Comparison of ENCODE assay signal across 13 cellular contexts in genomic region chr4:187602339-187603092, GRCh38.
A peak's percentile ranks its signal among the peaks of the same experiment; 100 is the strongest.
DNase-seq lines count a peak whose midpoint lies in the region; ATAC-seq, FAIRE-seq and TF ChIP-seq lines count a peak whose summit lies in the region.
"Had no signal": no experiment of that assay in that cellular context is flagged by ENCODE, and none has a peak within 500 bp of the region (broad histone marks: within the 10 kb centered on the region; RNA-seq: fewer than 3 reads in every experiment).

No MANE protein-coding gene starts in this region.

- peak overlapping the region; percentile 72 for H2BK5ac ChIP-seq in IMR-90 (ENCODE audit: low read depth, low read length, poor library complexity, severe bottlenecking)

- BruUV-seq in IMR-90 (replicated peaks; lab: Mats Ljungman, UMichigan) = no TSS peak
- BruUV-seq in K562 (replicated peaks; lab: Mats Ljungman, UMichigan) = no TSS peak

- H3K23ac ChIP-seq in IMR-90 (ENCODE audit: low read depth, low read length) = peak overlapping the region; percentile 73

- H3K4ac ChIP-seq in IMR-90 (ENCODE audit: low read depth, low read length) = peak overlapping the region; percentile 95

- POLR2A ChIA-PET in IMR-90 (lab: Charles Lee; ENCODE audit: unreplicated experiment) (no interaction called here), K562 (lab: Yijun Ruan, JAX) (no interaction called here)

- no peak for TF ChIP-seq EP300 in K562 (IDR thresholded peaks at IDR 0.05; ENCODE audit: low read length)

- H4K20me1 ChIP-seq in IMR-90 (ENCODE audit: insufficient read depth, low read length) (no peaks in the 10 kb centered on the region), K562 (replicated peaks; ENCODE audit: control insufficient read depth, insufficient read depth, low read length) (no peaks in the 10 kb centered on the region)

- peak overlapping the region; percentile 97 for H2BK120ac ChIP-seq in IMR-90 (ENCODE audit: low read depth, low read length)

- peak overlapping the region; percentile 82; the same call in 1 of the 3 replicates for H2BK15ac ChIP-seq in IMR-90 (ENCODE audit: low read depth, low read length)

- DNase-seq in ACHN = peak; percentile 31
- DNase-seq in IMR-90 = peak; percentile 43
- DNase-seq in K562 (ENCODE audit: extremely low read depth in 1 of 4, low spot score in 3 of 4) = no peak
- DNase-seq in kidney glomerular epithelial cell (lab: John Stamatoyannopoulos, UW) = peak; percentile 72
- no peak for DNase-seq in stimulated activated CD4-positive, alpha-beta T cell treated with anti-CD3 and anti-CD28 coated beads, Interleukin-4, amount 100 ng/mL, for 1 hour
- no peak for DNase-seq in NCI-H187 (lab: John Stamatoyannopoulos, UW)
- no peak for DNase-seq in OCI-M1 (lab: John Stamatoyannopoulos, UW)
- DNase-seq: effector memory CD8-positive, alpha-beta T cell; NCI-H2029; T-helper 9 cell; tibial artery had no signal

- H3K9ac ChIP-seq in IMR-90 (ENCODE audit: low read depth, low read length) (no peak overlapping the region), K562 (ENCODE audit: insufficient read depth in 1 of 2, low read depth in 2 of 2, low read length in 2 of 2) (no peak overlapping the region)

- TF ChIP-seq RAD21 in IMR-90 (IDR thresholded peaks at IDR 0.05; ENCODE audit: low read length) (no peak), K562 (CRISPR knock-in tag; conservative IDR thresholded peaks at IDR 0.05 in 1 of 2, IDR thresholded peaks at IDR 0.05 in 1 of 2) (no peak)

- dilution Hi-C loops in IMR-90 (cut with HindIII; ENCODE audit: low sequenced_read_pairs, unreplicated experiment) = no loop called here

- H2BK20ac ChIP-seq in IMR-90 (ENCODE audit: low read depth, low read length) = peak overlapping the region; percentile 92

- no peak for FAIRE-seq in K562 (lab: Jason Lieb, UNC)

- peak overlapping the region; percentile 79 for H2AK5ac ChIP-seq in IMR-90 (ENCODE audit: low read depth, low read length)

- H3K9me1 ChIP-seq in IMR-90 (ENCODE audit: insufficient read depth, low read length) (peaks cover 11% of the 10 kb centered on the region), K562 (ENCODE audit: control insufficient read depth, insufficient read depth, low read length) (no peaks in the 10 kb centered on the region)

- peak overlapping the region; percentile 62; the same call in 1 of the 2 replicates for H3K18ac ChIP-seq in IMR-90 (ENCODE audit: low read depth, low read length)

- H3K27me3 ChIP-seq in IMR-90 (ENCODE audit: control insufficient read depth, insufficient read depth, low read length) (no peaks in the 10 kb centered on the region), K562 (ENCODE audit: control insufficient read depth in 2 of 2, insufficient read depth in 2 of 2, low read length in 2 of 2) (no peaks in the 10 kb centered on the region)
- H3K27me3 ChIP-seq: tibial artery had no signal

- no peaks in the 10 kb centered on the region for H3K9me3 ChIP-seq in IMR-90 (ENCODE audit: control insufficient read depth, insufficient read depth, low read length)
- H3K9me3 ChIP-seq in K562 (replicated peaks; ENCODE audit: control insufficient read depth, insufficient read depth, low read depth, low read length) = no peaks in the 10 kb centered on the region; the same call in 1 of the 2 replicates
- H3K9me3 ChIP-seq: tibial artery had no signal

- peaks cover 9% of the 10 kb centered on the region for H3K4me1 ChIP-seq in IMR-90 (ENCODE audit: control insufficient read depth, insufficient read depth, low read length)
- no peaks in the 10 kb centered on the region for H3K4me1 ChIP-seq in K562 (replicated peaks in 1 of 2; ENCODE audit: control insufficient read depth in 2 of 2, insufficient read depth in 2 of 2, low read length in 2 of 2)

- H2AFZ ChIP-seq in IMR-90 (replicated peaks; ENCODE audit: low read length, poor library complexity) (peak overlapping the region; percentile 60), K562 (ENCODE audit: low read depth, low read length) (no peak overlapping the region)

- in situ Hi-C loops in ACHN (cut with HindIII; ENCODE audit: low pct_ligation_motif_present, low pct_unique_long_range_greater_than_20kb, low sequenced_read_pairs) (no loop called here), IMR-90 (cut with MboI; ENCODE audit: low sequenced_read_pairs) (loop anchor here (10.0 kb wide), 1 partner anchor 878 kb away; the partner anchor contains the start of gene FAT1), K562 (cut with MboI) (no loop called here)

- H3K14ac ChIP-seq in IMR-90 (replicated peaks; ENCODE audit: low read depth, low read length) = peak overlapping the region; percentile 88

- peak overlapping the region; percentile 89 for H4K91ac ChIP-seq in IMR-90 (ENCODE audit: insufficient read depth, low read depth, low read length)

- H3K4me2 ChIP-seq in IMR-90 (ENCODE audit: low read depth, low read length) = peak overlapping the region; percentile 41; the same call in 1 of the 2 replicates
- H3K4me2 ChIP-seq in K562 (ENCODE audit: insufficient read depth, low read length) = no peak overlapping the region

- CTCF ChIA-PET in IMR-90 (lab: Yijun Ruan, JAX) (no interaction called here), K562 (lab: Yijun Ruan, JAX; ENCODE audit: low intra/inter-chr PET ratio) (no interaction called here)

- intact Hi-C loops in IMR-90 (cut with micrococcal nuclease) (loop anchor here (10.0 kb wide), 2 partner anchors 772 to 1302 kb away; no protein-coding TSS in a partner anchor), K562 (cut with micrococcal nuclease) (loop anchor here (10.0 kb wide), 1 partner anchor 878 kb away; the partner anchor contains the start of gene FAT1)

- H3K36me3 ChIP-seq in IMR-90 (ENCODE audit: control insufficient read depth, insufficient read depth, low read length) (no peaks in the 10 kb centered on the region), K562 (ENCODE audit: control insufficient read depth, insufficient read depth, low read length) (no peaks in the 10 kb centered on the region)
- H3K36me3 ChIP-seq: tibial artery had no signal

- H3K27ac ChIP-seq in IMR-90 (ENCODE audit: insufficient read depth, low read length) (peak overlapping the region; percentile 48), K562 (ENCODE audit: extremely low read depth, low read depth, low read length) (no peak overlapping the region)

- ATAC-seq in IMR-90 (ENCODE audit: low read depth) = peak; percentile 8; the same call in 1 of the 2 replicates
- no peak for ATAC-seq in K562
- ATAC-seq in GM21526 (IDR thresholded peaks at IDR 0.05; ENCODE audit: low FRiP score, unreplicated experiment) = no peak
- ATAC-seq: activated naive CD4-positive, alpha-beta T cell treated with anti-CD3 and anti-CD28 coated beads, Interleukin-2, amount 50 U/mL, for 72 hours; effector memory CD8-positive, alpha-beta T cell had no signal

- H3K4me3 ChIP-seq in IMR-90 (ENCODE audit: insufficient read depth, low read depth, low read length) (no peak overlapping the region), K562 (no peak overlapping the region)
- H3K4me3 ChIP-seq: tibial artery had no signal

- H2AK9ac ChIP-seq in IMR-90 (replicated peaks; ENCODE audit: low read depth, low read length, poor library complexity) = peak overlapping the region; percentile 45

- H3K56ac ChIP-seq in IMR-90 (ENCODE audit: extremely low read depth, insufficient read depth, low read length) = peak overlapping the region; percentile 63

- peak overlapping the region; percentile 71 to 85; a peak in 3 of 4 replicates for H4K8ac ChIP-seq in IMR-90 (ENCODE audit: low read depth in 2 of 2, low read length in 2 of 2)

- TF ChIP-seq CTCF in IMR-90 (conservative IDR thresholded peaks at IDR 0.05; ENCODE audit: low read depth, low read length) (no peak), K562 (IDR thresholded peaks at IDR 0.05 in 2 of 3, conservative IDR thresholded peaks at IDR 0.05 in 1 of 3; ENCODE audit: insufficient read depth in 2 of 3, low read depth in 1 of 3, low read length in 3 of 3) (no peak)

- H3K79me2 ChIP-seq in K562 (ENCODE audit: control insufficient read depth, insufficient read depth, low read length) = no peaks in the 10 kb centered on the region

- no peak for TF ChIP-seq POLR2A in IMR-90 (IDR thresholded peaks at IDR 0.05; ENCODE audit: low read depth, low read length)
- TF ChIP-seq POLR2A in K562 (conservative IDR thresholded peaks at IDR 0.05) = no peak

- 80% methylated on average over 1 of the region's 11 CpGs; no CpG with 5 or more reads in 1 of the 2 experiments for WGBS in IMR-90 (ENCODE audit: extremely low coverage in 2 of 2, insufficient read length in 1 of 2), 2 experiments
- 0% methylated on average over 11 of the region's 11 CpGs for WGBS in K562 (ENCODE audit: insufficient coverage, low coverage, missing lambda C conversion rate)

- no peaks in the 10 kb centered on the region for H3K79me1 ChIP-seq in IMR-90 (ENCODE audit: low read depth in 1 of 2, low read length in 2 of 2)

- peak overlapping the region; percentile 16; the same call in 1 of the 2 replicates for H4K5ac ChIP-seq in IMR-90 (ENCODE audit: low read depth, low read length)

TF ChIP-seq in IMR-90, 13 proteins besides CTCF, POLR2A, EP300 and RAD21 (continues in another document):
- TF ChIP-seq SMC3 (IDR thresholded peaks at IDR 0.05; ENCODE audit: low read depth, low read length) (no peak), MAZ (IDR thresholded peaks at IDR 0.05; ENCODE audit: borderline replicate concordance, low read depth, low read length) (no peak), ELK1 (IDR thresholded peaks at IDR 0.05; ENCODE audit: borderline replicate concordance, low read depth, low read length) (no peak)

TF ChIP-seq in K562, 482 proteins besides CTCF, POLR2A, EP300 and RAD21:
- no peak for TF ChIP-seq POLR3G (IDR thresholded peaks at IDR 0.05; ENCODE audit: extremely low read depth, insufficient read length, insufficient replicate concordance)
- no peak for TF ChIP-seq GMEB1 (CRISPR knock-in tag; IDR thresholded peaks at IDR 0.05)
- no peak for TF ChIP-seq CBFA2T2 (conservative IDR thresholded peaks at IDR 0.05)
- TF ChIP-seq PCBP2 (IDR thresholded peaks at IDR 0.05; ENCODE audit: low read depth, low read length, poor library complexity, severe bottlenecking) = no peak
- peak; percentile 18; the same call in 1 of the 2 replicates for TF ChIP-seq C11orf30 (IDR thresholded peaks at IDR 0.05; ENCODE audit: low read depth)
- TF ChIP-seq ZNF316 (IDR thresholded peaks at IDR 0.05) = peak; percentile 43; the same call in 1 of the 2 replicates

Comparison
In these comparisons a context has a peak if more than half of its experiments do, and no peak if none do; other contexts are left out.
1. DNase-seq: peak in ACHN (single experiment), IMR-90 (single experiment) and kidney glomerular epithelial cell (single experiment); none in K562 (0 of 4), stimulated activated CD4-positive, alpha-beta T cell treated with anti-CD3 and anti-CD28 coated beads, Interleukin-4, amount 100 ng/mL, for 1 hour (single experiment), NCI-H187 (0 of 2) and OCI-M1 (single experiment).